ENCODE assay signal across 19 cellular contexts in genomic region chrX:140066262-140066661, GRCh38.
"Had no signal": no experiment of that assay in that cellular context is flagged by ENCODE, and none has a peak within 500 bp of the region (broad histone marks: within the 10 kb centered on the region; RNA-seq: fewer than 3 reads in every experiment).

No MANE protein-coding gene starts in this region.

- H2AFZ ChIP-seq: parathyroid adenoma had no signal

- H3K27me3 ChIP-seq: foreskin keratinocyte, sigmoid colon had no signal

- H3K4me3 ChIP-seq: coronary artery, lower lobe of right lung, sigmoid colon, thoracic aorta had no signal

- H3K4me1 ChIP-seq: foreskin keratinocyte, lower lobe of right lung, parathyroid adenoma, sigmoid colon had no signal

- H3K27ac ChIP-seq: coronary artery, foreskin keratinocyte, lower lobe of right lung, parathyroid adenoma, sigmoid colon, thoracic aorta had no signal

- ATAC-seq: activated CD4-positive, CD25-positive, alpha-beta regulatory T cell treated with anti-CD3 and anti-CD28 coated beads, Interleukin-2, amount 50 U/mL, for 24 hours; activated CD8-positive, alpha-beta T cell treated with anti-CD3 and anti-CD28 coated beads, Interleukin-2, amount 10 ng/mL, durations not matched to agents 7 days and 5 days; foreskin keratinocyte; left colon; lower lobe of right lung; natural killer cell; stimulated activated memory B cell treated with anti-CD40 and anti-IgM and Interleukin-4, amounts not matched to agents 10 μg/mL and 1 μg/mL and 100 μg/mL, for 72 hours had no signal

- H3K9me3 ChIP-seq: lower lobe of right lung, sigmoid colon, thoracic aorta had no signal

- DNase-seq: activated CD4-positive, alpha-beta T cell treated with anti-CD3 and anti-CD28 coated beads, Interleukin-2, amount 10 ng/mL, durations not matched to agents 7 days and 5 days; activated CD8-positive, alpha-beta T cell treated with anti-CD3 and anti-CD28 coated beads, Interleukin-2, amount 10 ng/mL, durations not matched to agents 7 days and 5 days; activated naive CD4-positive, alpha-beta T cell treated with Interleukin-2 at 50 U/mL for 16 hours; activated T-cell treated with anti-CD3 and anti-CD28 coated beads, Interleukin-2, amount 50 U/mL, for 24 hours; foreskin keratinocyte; glutamatergic neuron; hippocampal formation; left colon; lower lobe of right lung; natural killer cell; sigmoid colon; stimulated activated CD4-positive, alpha-beta T cell treated with anti-CD3 and anti-CD28 coated beads, Interleukin-4, amount 100 ng/mL, for 24 hours; T1000 had no signal

- H3K79me2 ChIP-seq: parathyroid adenoma had no signal

- H3K36me3 ChIP-seq: lower lobe of right lung, sigmoid colon, thoracic aorta had no signal

- FAIRE-seq: islet of Langerhans had no signal

- H3K9ac ChIP-seq: parathyroid adenoma had no signal
